9 cellular contexts compared by ENCODE assay signal in genomic region chr5:114362977-114363721, GRCh38. TPM values are rescaled to one million over a fixed set of nuclear protein-coding genes. Genes with fewer than 3 reads are reported as not detected.
DNase-seq lines count a peak whose midpoint lies in the region; ATAC-seq lines count a peak whose summit lies in the region.
"Had no signal": no experiment of that assay in that cellular context is flagged by ENCODE, and none has a peak within 500 bp of the region (broad histone marks: within the 10 kb centered on the region; RNA-seq: fewer than 3 reads in every experiment).

No MANE protein-coding gene starts in this region.

- H3K36me3 Mint-ChIP-seq in activated T-cell treated with anti-CD3 and anti-CD28 coated beads, Interleukin-2, amount 50 U/mL, for 72 hours (ENCODE audit: insufficient read depth in 2 of 2) = peaks cover 0 to 9% of the 10 kb centered on the region in 2 donors
- H3K36me3 Mint-ChIP-seq: CD4-positive, CD25-positive, alpha-beta regulatory T cell had no signal

- peak overlapping the region; percentile 93 for H3K4me3 ChIP-seq in iPS-18c (ENCODE audit: insufficient read depth, low read depth, low read length)

- ATAC-seq in activated T-cell treated with anti-CD3 and anti-CD28 coated beads, Interleukin-2, amount 50 U/mL, for 72 hours (replicated peaks in 1 of 2) = no peak
- ATAC-seq in HG03460 (IDR thresholded peaks at IDR 0.05; ENCODE audit: unreplicated experiment) (no peak), GM21360 (IDR thresholded peaks at IDR 0.05; ENCODE audit: unreplicated experiment) (no peak)

- peak overlapping the region; percentile 15 to 83 for H3K4me3 Mint-ChIP-seq in activated T-cell treated with anti-CD3 and anti-CD28 coated beads, Interleukin-2, amount 50 U/mL, for 72 hours
- H3K4me3 Mint-ChIP-seq: CD4-positive, CD25-positive, alpha-beta regulatory T cell had no signal

- no peak overlapping the region for H3K27ac Mint-ChIP-seq in activated T-cell treated with anti-CD3 and anti-CD28 coated beads, Interleukin-2, amount 50 U/mL, for 72 hours
- H3K27ac Mint-ChIP-seq: CD4-positive, CD25-positive, alpha-beta regulatory T cell had no signal

- peaks cover 10% of the 10 kb centered on the region for H3K4me1 Mint-ChIP-seq in activated T-cell treated with anti-CD3 and anti-CD28 coated beads, Interleukin-2, amount 50 U/mL, for 72 hours (ENCODE audit: low read depth)

- peak; percentile 4 for DNase-seq in activated CD4-positive, alpha-beta T cell treated with anti-CD3 and anti-CD28 coated beads for 48 hours
- DNase-seq in activated CD4-positive, alpha-beta T cell treated with anti-CD3 and anti-CD28 coated beads for 4 hours = no peak
- DNase-seq in activated T-cell treated with anti-CD3 and anti-CD28 coated beads, Interleukin-2, amount 50 U/mL, for 72 hours = no peak
- DNase-seq in superior temporal gyrus (ENCODE audit: extremely low spot score) (peak; percentile 42), cerebellar nuclear complex (lab: John Stamatoyannopoulos, UW) (no peak)

- no peaks in the 10 kb centered on the region for H3K9me3 ChIP-seq in iPS-18c (ENCODE audit: control insufficient read depth, insufficient read depth, low read length)

- peaks cover 52% of the 10 kb centered on the region for H3K27me3 Mint-ChIP-seq in activated T-cell treated with anti-CD3 and anti-CD28 coated beads, Interleukin-2, amount 50 U/mL, for 72 hours (ENCODE audit: low read depth)

- no peaks in the 10 kb centered on the region for H3K9me3 Mint-ChIP-seq in activated T-cell treated with anti-CD3 and anti-CD28 coated beads, Interleukin-2, amount 50 U/mL, for 72 hours

RNA-seq across cellular contexts. Expression of gene KCNN2, which starts 1.3 kb away (rescaled TPM):
- total RNA-seq in activated T-cell treated with anti-CD3 and anti-CD28 coated beads, Interleukin-2, amount 50 U/mL, for 72 hours = not detected
- total RNA-seq: CD4-positive, CD25-positive, alpha-beta regulatory T cell had no signal

Comparison
In these comparisons a context has a peak if more than half of its experiments do, and no peak if none do; other contexts are left out.
1. DNase-seq: peak in activated CD4-positive, alpha-beta T cell treated with anti-CD3 and anti-CD28 coated beads for 48 hours (single experiment) and superior temporal gyrus (single experiment); none in activated CD4-positive, alpha-beta T cell treated with anti-CD3 and anti-CD28 coated beads for 4 hours (0 of 2), activated T-cell treated with anti-CD3 and anti-CD28 coated beads, Interleukin-2, amount 50 U/mL, for 72 hours (0 of 2) and cerebellar nuclear complex (0 of 2).